Comparison of ENCODE assay signal across 14 cellular contexts in the genomic region with DNA sequence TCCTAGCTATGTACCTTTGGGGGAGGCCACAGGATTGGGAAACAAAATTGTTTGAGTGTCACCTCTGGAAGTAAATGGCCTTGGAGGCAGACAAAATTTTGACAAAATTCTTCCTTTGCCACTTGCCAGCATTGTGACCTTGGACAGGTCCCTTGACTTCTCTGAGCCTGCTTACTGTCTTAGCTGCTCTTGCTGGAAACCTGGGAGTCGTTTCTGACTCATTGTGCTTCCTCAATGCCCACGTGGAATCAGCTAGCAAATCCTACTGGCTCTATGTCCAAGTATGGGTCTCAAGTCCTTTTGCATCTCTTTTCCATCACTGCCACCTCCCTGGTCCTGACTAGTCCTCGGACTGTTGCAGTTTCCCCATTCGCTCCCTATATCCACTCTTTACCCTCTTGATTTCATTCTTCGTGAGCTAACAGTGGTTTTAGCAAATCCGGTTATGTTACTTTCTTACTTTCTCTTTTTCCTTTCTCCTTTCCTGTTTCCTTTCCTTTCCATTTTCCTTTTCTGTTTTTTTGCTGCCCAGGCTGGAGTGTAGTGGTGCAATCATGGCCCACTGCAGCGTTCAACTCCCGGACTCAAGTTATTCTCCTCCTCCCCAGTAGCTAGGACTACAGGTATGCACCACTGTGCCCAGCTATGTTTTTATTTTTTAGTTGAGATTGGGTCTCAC.
DNase-seq lines count a peak whose midpoint lies in the region; ATAC-seq and TF ChIP-seq lines count a peak whose summit lies in the region.
"Had no signal": no experiment of that assay in that cellular context is flagged by ENCODE, and none has a peak within 500 bp of the region (broad histone marks: within the 10 kb centered on the region; RNA-seq: fewer than 3 reads in every experiment).

No MANE protein-coding gene starts in this region.

- H3K9me3 ChIP-seq in GM23248 (ENCODE audit: low read depth) (no peaks in the 10 kb centered on the region), parathyroid adenoma (ENCODE audit: control insufficient read depth, low read length) (no peaks in the 10 kb centered on the region)

- H4K20me1 ChIP-seq in GM23248 (ENCODE audit: insufficient read depth), result no peaks in the 10 kb centered on the region

- TF ChIP-seq CTCF in endothelial cell (IDR thresholded peaks at IDR 0.05; ENCODE audit: unreplicated experiment) (no peak), parathyroid adenoma (IDR thresholded peaks at IDR 0.05) (no peak), osteocyte (IDR thresholded peaks at IDR 0.05) (no peak)

- in situ Hi-C loops in GM23248 (cut with MboI), result no loop called here

- no peaks in the 10 kb centered on the region for H3K27me3 Mint-ChIP-seq in T-helper 2 cell treated with Interferon-gamma antibody and Interleukin-4, amounts not matched to agents 5 μg/mL and 100 μg/mL, for 36 hours (ENCODE audit: low read depth)
- H3K27me3 Mint-ChIP-seq in endothelial cell (ENCODE audit: unreplicated experiment), result peaks cover 10% of the 10 kb centered on the region
- H3K27me3 Mint-ChIP-seq in osteocyte (ENCODE audit: unreplicated experiment), result no peaks in the 10 kb centered on the region

- no peaks in the 10 kb centered on the region for H3K79me2 ChIP-seq in GM23248 (ENCODE audit: insufficient read depth)
- peaks cover 25% of the 10 kb centered on the region for H3K79me2 ChIP-seq in parathyroid adenoma

- DNase-seq in T-helper 2 cell treated with Interferon-gamma antibody and Interleukin-4, amounts not matched to agents 5 μg/mL and 100 μg/mL, for 36 hours (ENCODE audit: low spot score), result no peak
- DNase-seq in T-helper 2 cell (no peak), GM23248 (peak; percentile 36), endothelial cell (ENCODE audit: low spot score) (no peak), substantia nigra (lab: John Stamatoyannopoulos, UW) (no peak), osteocyte (ENCODE audit: extremely low spot score, unreplicated experiment) (no peak)
- DNase-seq: activated CD4-positive, alpha-beta T cell treated with anti-CD3 and anti-CD28 coated beads, Interleukin-2, amount 50 U/mL, for 4 hours; activated effector memory CD4-positive, alpha-beta T cell treated with anti-CD3 and anti-CD28 coated beads, Interleukin-2, amount 50 U/mL, for 16 hours; effector CD4-positive, alpha-beta T cell; GOT3; left ventricle myocardium superior; NCI-H146 had no signal

- no peak overlapping the region for H3K4me3 Mint-ChIP-seq in T-helper 2 cell treated with Interferon-gamma antibody and Interleukin-4, amounts not matched to agents 5 μg/mL and 100 μg/mL, for 36 hours
- no peak overlapping the region for H3K4me3 Mint-ChIP-seq in endothelial cell (ENCODE audit: unreplicated experiment)
- H3K4me3 Mint-ChIP-seq in osteocyte (ENCODE audit: unreplicated experiment), result no peak overlapping the region

- H3K4me1 ChIP-seq in GM23248 (ENCODE audit: insufficient read depth) (peaks cover 21% of the 10 kb centered on the region), parathyroid adenoma (no peaks in the 10 kb centered on the region)

- H3K27ac ChIP-seq in GM23248 (no peak overlapping the region), parathyroid adenoma (peak overlapping the region; percentile 54), substantia nigra (ENCODE audit: low read depth, low read length, poor library complexity, severe bottlenecking) (no peak overlapping the region)

- H3K36me3 ChIP-seq in GM23248 (ENCODE audit: low read depth) (no peaks in the 10 kb centered on the region), parathyroid adenoma (ENCODE audit: control insufficient read depth, insufficient read depth, low read length) (no peaks in the 10 kb centered on the region)

- peaks cover 6% of the 10 kb centered on the region for H3K9me3 Mint-ChIP-seq in T-helper 2 cell treated with Interferon-gamma antibody and Interleukin-4, amounts not matched to agents 5 μg/mL and 100 μg/mL, for 36 hours
- no peaks in the 10 kb centered on the region for H3K9me3 Mint-ChIP-seq in endothelial cell (ENCODE audit: unreplicated experiment)
- no peaks in the 10 kb centered on the region for H3K9me3 Mint-ChIP-seq in osteocyte (ENCODE audit: unreplicated experiment)

- H3F3A ChIP-seq in GM23248 (ENCODE audit: insufficient read depth), result no peaks in the 10 kb centered on the region

- no peak overlapping the region for H3K4me2 ChIP-seq in GM23248 (ENCODE audit: unreplicated experiment)
- no peak overlapping the region for H3K4me2 ChIP-seq in parathyroid adenoma (ENCODE audit: low read length)

- H2AFZ ChIP-seq in GM23248 (no peak overlapping the region), parathyroid adenoma (no peak overlapping the region)

- H3K4me3 ChIP-seq in GM23248, result no peak overlapping the region
- no peak overlapping the region for H3K4me3 ChIP-seq in parathyroid adenoma (ENCODE audit: low read depth, low read length)

- H3K27me3 ChIP-seq in GM23248 (replicated peaks; ENCODE audit: insufficient read depth) (no peaks in the 10 kb centered on the region), parathyroid adenoma (ENCODE audit: control insufficient read depth, insufficient read depth, low read length) (no peaks in the 10 kb centered on the region)

- peaks cover 33% of the 10 kb centered on the region for H3K4me1 Mint-ChIP-seq in T-helper 2 cell treated with Interferon-gamma antibody and Interleukin-4, amounts not matched to agents 5 μg/mL and 100 μg/mL, for 36 hours (ENCODE audit: low read depth)
- H3K4me1 Mint-ChIP-seq in endothelial cell (ENCODE audit: unreplicated experiment) (peaks cover 38% of the 10 kb centered on the region), osteocyte (ENCODE audit: unreplicated experiment) (peaks cover 36% of the 10 kb centered on the region)

- H3K27ac Mint-ChIP-seq in T-helper 2 cell treated with Interferon-gamma antibody and Interleukin-4, amounts not matched to agents 5 μg/mL and 100 μg/mL, for 36 hours, result peak overlapping the region; percentile 53
- peak overlapping the region; percentile 54 for H3K27ac Mint-ChIP-seq in endothelial cell (ENCODE audit: unreplicated experiment)
- no peak overlapping the region for H3K27ac Mint-ChIP-seq in osteocyte (ENCODE audit: unreplicated experiment)

- no peak for ATAC-seq in HG03039 (IDR thresholded peaks at IDR 0.05; ENCODE audit: unreplicated experiment)
- ATAC-seq: left ventricle myocardium superior had no signal

- peaks cover 12% of the 10 kb centered on the region for H3K36me3 Mint-ChIP-seq in T-helper 2 cell treated with Interferon-gamma antibody and Interleukin-4, amounts not matched to agents 5 μg/mL and 100 μg/mL, for 36 hours (ENCODE audit: low read depth)
- H3K36me3 Mint-ChIP-seq in endothelial cell (ENCODE audit: low read depth, unreplicated experiment) (peaks cover 15% of the 10 kb centered on the region), osteocyte (ENCODE audit: unreplicated experiment) (peaks cover 5% of the 10 kb centered on the region)

- WGBS in GM23248 (ENCODE audit: low coverage in 1 of 2, low lambda C conversion rate in 2 of 2, missing lambda C conversion rate in 2 of 2), 2 experiments, result 86 to 89% methylated on average over 8 of the region's 8 CpGs

- no peak overlapping the region for H3K9ac ChIP-seq in GM23248
- no peak overlapping the region for H3K9ac ChIP-seq in parathyroid adenoma

- H3K9me2 ChIP-seq in GM23248 (ENCODE audit: insufficient read depth), result no peaks in the 10 kb centered on the region
